Comparison of ENCODE assay signal across 17 cellular contexts in genomic region chr21:40689816-40690215, GRCh38.
DNase-seq lines count a peak whose midpoint lies in the region; ATAC-seq and TF ChIP-seq lines count a peak whose summit lies in the region.
"Had no signal": no experiment of that assay in that cellular context is flagged by ENCODE, and none has a peak within 500 bp of the region (broad histone marks: within the 10 kb centered on the region; RNA-seq: fewer than 3 reads in every experiment).

No MANE protein-coding gene starts in this region.

- H3K4me1 Mint-ChIP-seq in glutamatergic neuron (ENCODE audit: low read depth, unreplicated experiment), result peaks cover 61% of the 10 kb centered on the region
- H3K4me1 Mint-ChIP-seq in nephron progenitor cell, result peaks cover 66% of the 10 kb centered on the region
- H3K4me1 Mint-ChIP-seq in HFFc6 (ENCODE audit: low read depth), result peaks cover 9% of the 10 kb centered on the region
- H3K4me1 Mint-ChIP-seq: B cell had no signal

- H3K27ac ChIP-seq in cardiac muscle cell, result peak overlapping the region; percentile 10
- H3K27ac ChIP-seq: BLaER1 treated with 17β-estradiol and CSF1 and Interleukin-3, amounts not matched to agents 10 nM and 100 nM had no signal

- H3K4me3 Mint-ChIP-seq in glutamatergic neuron (ENCODE audit: unreplicated experiment) (peak overlapping the region; percentile 52), nephron progenitor cell (peak overlapping the region; percentile 26), HFFc6 (no peak overlapping the region)
- H3K4me3 Mint-ChIP-seq: B cell; CD8-positive, alpha-beta T cell; GM23338 had no signal

- TF ChIP-seq CTCF in cardiac muscle cell (IDR thresholded peaks at IDR 0.05; ENCODE audit: low read depth, low read length) (no peak), glutamatergic neuron (IDR thresholded peaks at IDR 0.05; ENCODE audit: partially characterized antibody, unreplicated experiment) (no peak), nephron progenitor cell (IDR thresholded peaks at IDR 0.05) (no peak), HFFc6 (IDR thresholded peaks at IDR 0.05) (no peak)

- H3K27me3 Mint-ChIP-seq in glutamatergic neuron (ENCODE audit: unreplicated experiment), result peaks cover 11% of the 10 kb centered on the region
- peaks cover 7% of the 10 kb centered on the region for H3K27me3 Mint-ChIP-seq in nephron progenitor cell (ENCODE audit: low read depth, poor library complexity)
- H3K27me3 Mint-ChIP-seq in HFFc6 (ENCODE audit: insufficient read depth), result no peaks in the 10 kb centered on the region
- H3K27me3 Mint-ChIP-seq: B cell had no signal

- no peak overlapping the region for H3K4me3 ChIP-seq in cardiac muscle cell
- H3K4me3 ChIP-seq: BLaER1 treated with 17β-estradiol and CSF1 and Interleukin-3, amounts not matched to agents 10 nM and 100 nM; GM23338 had no signal

- H3K9me3 ChIP-seq in cardiac muscle cell (ENCODE audit: low read depth), result no peaks in the 10 kb centered on the region
- H3K9me3 ChIP-seq: BLaER1 treated with 17β-estradiol and CSF1 and Interleukin-3, amounts not matched to agents 10 nM and 100 nM had no signal

- H3K36me3 Mint-ChIP-seq in glutamatergic neuron (ENCODE audit: unreplicated experiment), result peaks cover 4% of the 10 kb centered on the region
- no peaks in the 10 kb centered on the region for H3K36me3 Mint-ChIP-seq in nephron progenitor cell (ENCODE audit: low read depth)
- H3K36me3 Mint-ChIP-seq in HFFc6 (ENCODE audit: low read depth), result peaks cover 3% of the 10 kb centered on the region; the same call in 1 of the 2 replicates
- H3K36me3 Mint-ChIP-seq: CD8-positive, alpha-beta T cell had no signal

- no peaks in the 10 kb centered on the region for H3K36me3 ChIP-seq in cardiac muscle cell
- H3K36me3 ChIP-seq: BLaER1 treated with 17β-estradiol and CSF1 and Interleukin-3, amounts not matched to agents 10 nM and 100 nM had no signal

- no peak for DNase-seq in cardiac muscle cell (ENCODE audit: low read depth in 1 of 2, low spot score in 1 of 2)
- DNase-seq in left cardiac atrium, result no peak
- DNase-seq in glutamatergic neuron, result no peak
- peak; percentile 12 for DNase-seq in nephron progenitor cell
- DNase-seq in SKM-1 (lab: John Stamatoyannopoulos, UW; ENCODE audit: unreplicated experiment), result no peak
- no peak for DNase-seq in HFFc6
- DNase-seq in AG08395 (ENCODE audit: low spot score), result no peak
- DNase-seq: 8988T; CD8-positive, alpha-beta T cell; DMS 273 treated with DMSO at 0.1 percent for 48 hours; DMS53; GDM1; H7 had no signal

- no peaks in the 10 kb centered on the region for H3K27me3 ChIP-seq in cardiac muscle cell
- H3K27me3 ChIP-seq: BLaER1 treated with 17β-estradiol and CSF1 and Interleukin-3, amounts not matched to agents 10 nM and 100 nM had no signal

- intact Hi-C loops in left cardiac atrium (cut with DNase I), result no loop called here

- peak overlapping the region; percentile 94 for H3K27ac Mint-ChIP-seq in glutamatergic neuron (ENCODE audit: unreplicated experiment)
- H3K27ac Mint-ChIP-seq in nephron progenitor cell, result no peak overlapping the region
- no peak overlapping the region for H3K27ac Mint-ChIP-seq in HFFc6
- H3K27ac Mint-ChIP-seq: B cell; CD8-positive, alpha-beta T cell; GM23338 had no signal

- no peak for ATAC-seq in left cardiac atrium
- ATAC-seq: CD8-positive, alpha-beta T cell; GM23338; HCT116 had no signal

- H3K4me1 ChIP-seq in cardiac muscle cell (ENCODE audit: low read depth), result peaks cover 6% of the 10 kb centered on the region

- H3K9me3 Mint-ChIP-seq in glutamatergic neuron (ENCODE audit: unreplicated experiment) (peaks cover 8% of the 10 kb centered on the region), nephron progenitor cell (no peaks in the 10 kb centered on the region), HFFc6 (peaks cover 19% of the 10 kb centered on the region)
- H3K9me3 Mint-ChIP-seq: CD8-positive, alpha-beta T cell had no signal
